ENCODE assay signal across 7 cellular contexts in genomic region chr1:156625436-156626078, GRCh38. TPM values are rescaled to one million over a fixed set of nuclear protein-coding genes. Genes with fewer than 3 reads are reported as not detected.
DNase-seq lines count a peak whose midpoint lies in the region; ATAC-seq, FAIRE-seq and TF ChIP-seq lines count a peak whose summit lies in the region.

No MANE protein-coding gene starts in this region.

- peak; percentile 57 to 60 for ATAC-seq in activated T-cell treated with anti-CD3 and anti-CD28 coated beads, Interleukin-2, amount 50 U/mL, for 4 hours
- no peak for ATAC-seq in GM21576 (IDR thresholded peaks at IDR 0.05; ENCODE audit: unreplicated experiment)

- no peaks in the 10 kb centered on the region for H3K9me3 ChIP-seq in esophagus squamous epithelium

- TF ChIP-seq POLR2A in GM12892 (IDR thresholded peaks at IDR 0.05; ENCODE audit: low read depth, low read length) (no peak), esophagus squamous epithelium (IDR thresholded peaks at IDR 0.05) (no peak)

- H3K4me3 ChIP-seq in esophagus squamous epithelium, result peak overlapping the region in 3 of 4 donors; percentile 34 to 65 (median 42)

- no peaks in the 10 kb centered on the region for H3K36me3 ChIP-seq in esophagus squamous epithelium

- intact Hi-C loops in esophagus squamous epithelium (cut with DNase I), result loop anchor here (2.0 kb wide), 1 partner anchor 31 kb away; no protein-coding TSS in a partner anchor

- no peaks in the 10 kb centered on the region for H3K36me3 Mint-ChIP-seq in activated T-cell treated with anti-CD3 and anti-CD28 coated beads, Interleukin-2, amount 50 U/mL, for 4 hours (ENCODE audit: insufficient read depth)
- no peaks in the 10 kb centered on the region for H3K36me3 Mint-ChIP-seq in nephron progenitor cell (ENCODE audit: low read depth)

- 0 to 1% methylated on average over 22 to 24 of the region's 45 CpGs for WGBS in esophagus squamous epithelium, 2 donors

- H3K9me3 Mint-ChIP-seq in activated T-cell treated with anti-CD3 and anti-CD28 coated beads, Interleukin-2, amount 50 U/mL, for 4 hours, result no peaks in the 10 kb centered on the region
- no peaks in the 10 kb centered on the region for H3K9me3 Mint-ChIP-seq in nephron progenitor cell

- peaks cover 21 to 26% (median 24%) of the 10 kb centered on the region in 3 donors for H3K4me1 ChIP-seq in esophagus squamous epithelium

- peaks cover 45% of the 10 kb centered on the region for H3K27me3 Mint-ChIP-seq in activated T-cell treated with anti-CD3 and anti-CD28 coated beads, Interleukin-2, amount 50 U/mL, for 4 hours (ENCODE audit: low read depth)
- peaks cover 100% of the 10 kb centered on the region for H3K27me3 Mint-ChIP-seq in nephron progenitor cell (ENCODE audit: low read depth, poor library complexity)

- H3K27me3 ChIP-seq in esophagus squamous epithelium, result peaks cover 13 to 100% (median 27%) of the 10 kb centered on the region in 4 donors

- no peak overlapping the region for H3K27ac Mint-ChIP-seq in nephron progenitor cell

- DNase-seq in GM12892 (ENCODE audit: insufficient read length) (no peak), NCI-H748 (lab: John Stamatoyannopoulos, UW; ENCODE audit: unreplicated experiment) (peak; percentile 62), esophagus squamous epithelium (lab: John Stamatoyannopoulos, UW) (no peak), nephron progenitor cell (peak; percentile 78)
- peak; percentile 74 for DNase-seq in activated T-cell treated with anti-CD3 and anti-CD28 coated beads, Interleukin-2, amount 50 U/mL, for 4 hours

- H3K4me1 Mint-ChIP-seq in activated T-cell treated with anti-CD3 and anti-CD28 coated beads, Interleukin-2, amount 50 U/mL, for 4 hours (ENCODE audit: low read depth), result peaks cover 8% of the 10 kb centered on the region
- peaks cover 8% of the 10 kb centered on the region for H3K4me1 Mint-ChIP-seq in nephron progenitor cell

- TF ChIP-seq CTCF in esophagus squamous epithelium (IDR thresholded peaks at IDR 0.05) (peak; percentile 60 to 82 (median 78)), nephron progenitor cell (IDR thresholded peaks at IDR 0.05) (peak; percentile 82)

- no peak overlapping the region for H3K27ac ChIP-seq in esophagus squamous epithelium
- H3K27ac ChIP-seq in temporal lobe (ENCODE audit: low read depth, low read length), result peak overlapping the region; percentile 17

- H3K4me3 Mint-ChIP-seq in activated T-cell treated with anti-CD3 and anti-CD28 coated beads, Interleukin-2, amount 50 U/mL, for 4 hours, result peak overlapping the region; percentile 63
- peak overlapping the region; percentile 75 for H3K4me3 Mint-ChIP-seq in nephron progenitor cell

- FAIRE-seq in GM12892 (lab: Jason Lieb, UNC), result peak; percentile 51

RNA-seq across cellular contexts. Expression of gene HAPLN2, which starts 6.3 kb away (rescaled TPM):
- polyA plus RNA-seq in GM12892 (2012; ENCODE audit: missing spikeins), result not detected
- not detected for total RNA-seq in activated T-cell treated with anti-CD3 and anti-CD28 coated beads, Interleukin-2, amount 50 U/mL, for 4 hours
- total RNA-seq in esophagus squamous epithelium (under 1 TPM in 1 of 4 donors, not detected in 3; 0.18 TPM), temporal lobe (0.98 TPM)

RNA-seq across cellular contexts. Expression of gene BCAN, which starts 16.4 kb away (rescaled TPM):
- polyA plus RNA-seq in GM12892 (2012; ENCODE audit: missing spikeins), result 0.36 TPM
- total RNA-seq in activated T-cell treated with anti-CD3 and anti-CD28 coated beads, Interleukin-2, amount 50 U/mL, for 4 hours, result not detected
- total RNA-seq in esophagus squamous epithelium (not detected), temporal lobe (98.8 TPM)

RNA-seq across cellular contexts. Expression of gene GPATCH4, which starts 24.3 kb away (rescaled TPM):
- polyA plus RNA-seq in GM12892 (2012; ENCODE audit: missing spikeins), result 42.9 TPM
- 100 to 1,000 TPM; 171 to 190 (median 174) TPM for total RNA-seq in activated T-cell treated with anti-CD3 and anti-CD28 coated beads, Interleukin-2, amount 50 U/mL, for 4 hours
- 10 to 100 TPM; 14.0 to 41.8 (median 25.0) TPM for total RNA-seq in esophagus squamous epithelium
- total RNA-seq in temporal lobe, result 5.4 TPM

RNA-seq across cellular contexts. Expression of gene NAXE, which starts 34.0 kb away (rescaled TPM):
- 57.6 TPM for polyA plus RNA-seq in GM12892 (2012; ENCODE audit: missing spikeins)
- 100 to 1,000 TPM in 1 of 3 donors, 10 to 100 TPM in 2; 80.3 to 102 (median 83.7) TPM for total RNA-seq in activated T-cell treated with anti-CD3 and anti-CD28 coated beads, Interleukin-2, amount 50 U/mL, for 4 hours
- total RNA-seq in esophagus squamous epithelium, result 10 to 100 TPM; 36.5 to 64.4 (median 52.8) TPM
- 24.8 TPM for total RNA-seq in temporal lobe

RNA-seq across cellular contexts. Expression of gene TTC24, which starts 46.0 kb away (rescaled TPM):
- polyA plus RNA-seq in GM12892 (2012; ENCODE audit: missing spikeins), result 0.68 TPM
- total RNA-seq in activated T-cell treated with anti-CD3 and anti-CD28 coated beads, Interleukin-2, amount 50 U/mL, for 4 hours, result 10 to 100 TPM in 1 of 3 donors, 1 to 10 TPM in 2; 2.9 to 10.9 (median 5.4) TPM
- total RNA-seq in esophagus squamous epithelium (not detected), temporal lobe (not detected)

Comparison
In these comparisons a context has a peak if more than half of its experiments do, and no peak if none do; other contexts are left out.
1. DNase-seq: peak in NCI-H748 (single experiment), activated T-cell treated with anti-CD3 and anti-CD28 coated beads, Interleukin-2, amount 50 U/mL, for 4 hours (single experiment) and nephron progenitor cell (single experiment); none in GM12892 (single experiment) and esophagus squamous epithelium (single experiment).
2. RNA of gene BCAN, which starts 16.4 kb away (total RNA-seq): 98.8 TPM in temporal lobe (single experiment); not detected in activated T-cell treated with anti-CD3 and anti-CD28 coated beads, Interleukin-2, amount 50 U/mL, for 4 hours and not detected in esophagus squamous epithelium; every median in the first group is over 10 times any median in the second.
3. RNA of gene GPATCH4, which starts 24.3 kb away (total RNA-seq): 171 to 190 TPM in activated T-cell treated with anti-CD3 and anti-CD28 coated beads, Interleukin-2, amount 50 U/mL, for 4 hours; 14.0 to 41.8 TPM in esophagus squamous epithelium and 5.4 TPM in temporal lobe (single experiment); every median in the first group is over 4 times any median in the second.